Comparison of ENCODE assay signal across 1 cellular context in the genomic region with DNA sequence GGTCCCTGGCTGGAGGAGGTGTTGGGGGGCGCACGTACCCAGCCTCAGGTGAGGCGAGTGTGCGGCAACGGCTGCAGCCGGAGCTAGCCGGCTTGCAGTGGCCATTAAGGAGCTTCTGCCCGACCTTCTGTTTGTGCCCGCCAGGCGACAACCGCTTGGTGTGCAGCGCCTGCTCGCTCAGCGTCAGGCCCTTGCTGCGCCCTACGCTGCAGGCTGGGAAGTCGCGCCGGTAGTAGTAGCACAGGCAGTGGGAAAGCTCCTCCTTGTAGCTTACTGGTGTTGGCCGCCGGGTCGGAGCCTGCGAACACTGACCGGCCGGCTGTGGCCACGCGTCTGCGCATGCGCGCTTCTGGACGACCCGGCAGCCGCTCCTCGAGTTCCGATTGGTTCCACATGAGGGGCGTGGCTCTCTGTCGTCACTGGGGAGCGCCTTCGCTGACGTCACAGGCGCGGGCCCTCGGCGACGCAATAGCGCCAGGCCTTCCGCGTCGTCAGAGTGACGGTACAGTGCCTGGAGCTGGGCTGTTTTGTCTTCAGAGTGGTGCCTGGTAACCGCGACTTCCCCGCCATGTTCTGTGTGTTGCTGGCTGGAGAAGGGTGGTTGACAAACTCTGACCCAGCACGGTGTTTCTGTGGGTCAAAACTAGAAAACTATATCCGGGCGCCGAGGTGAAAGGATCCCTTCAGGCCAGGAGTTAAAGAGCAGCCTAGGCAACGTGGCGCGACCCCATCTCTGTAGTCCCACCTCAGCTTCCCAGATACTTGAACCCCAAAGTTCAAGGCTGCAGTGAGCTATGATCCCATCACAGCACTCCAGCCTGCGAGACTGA.
A peak's percentile ranks its signal among the peaks of the same experiment; 100 is the strongest.
TF ChIP-seq lines count a peak whose summit lies in the region.

No MANE protein-coding gene starts in this region.

TF ChIP-seq in HepG2, 621 proteins besides CTCF, POLR2A, EP300 and RAD21 (continued from another document and continues in another):
- TF ChIP-seq, protein P1, sequence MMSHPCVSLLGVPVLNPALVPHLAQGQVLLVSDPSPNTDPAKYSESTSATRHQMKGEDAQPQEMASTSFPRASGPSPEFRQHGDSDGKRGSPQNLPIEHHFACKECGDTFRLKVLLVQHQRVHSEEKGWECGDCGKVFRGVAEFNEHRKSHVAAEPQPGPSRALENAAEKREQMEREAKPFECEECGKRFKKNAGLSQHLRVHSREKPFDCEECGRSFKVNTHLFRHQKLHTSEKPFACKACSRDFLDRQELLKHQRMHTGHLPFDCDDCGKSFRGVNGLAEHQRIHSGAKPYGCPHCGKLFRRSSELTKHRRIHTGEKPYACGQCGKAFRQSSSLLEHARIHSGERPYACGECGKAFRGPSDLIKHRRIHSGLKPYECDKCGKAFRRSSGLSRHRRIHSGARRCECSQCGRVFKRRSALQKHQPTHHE (CRISPR knock-in tag; IDR thresholded peaks at IDR 0.05; ENCODE audit: borderline replicate concordance): peak; percentile 81
- TF ChIP-seq, protein P2, sequence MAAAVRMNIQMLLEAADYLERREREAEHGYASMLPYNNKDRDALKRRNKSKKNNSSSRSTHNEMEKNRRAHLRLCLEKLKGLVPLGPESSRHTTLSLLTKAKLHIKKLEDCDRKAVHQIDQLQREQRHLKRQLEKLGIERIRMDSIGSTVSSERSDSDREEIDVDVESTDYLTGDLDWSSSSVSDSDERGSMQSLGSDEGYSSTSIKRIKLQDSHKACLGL (CRISPR knock-in tag; IDR thresholded peaks at IDR 0.05): peak; percentile 51; the same call in 1 of the 2 replicates
- TF ChIP-seq NFRKB (IDR thresholded peaks at IDR 0.05) (no peak), CC2D1A (CRISPR knock-in tag; IDR thresholded peaks at IDR 0.05) (no peak), ZSCAN31 (CRISPR knock-in tag; IDR thresholded peaks at IDR 0.05; ENCODE audit: low read depth) (peak; percentile 36; the same call in 1 of the 2 replicates), TGIF2 (CRISPR knock-in tag; IDR thresholded peaks at IDR 0.05) (peak; percentile 27; the same call in 1 of the 2 replicates), ZNF558 (CRISPR knock-in tag; IDR thresholded peaks at IDR 0.05; ENCODE audit: borderline replicate concordance) (no peak), RFXANK (CRISPR knock-in tag; IDR thresholded peaks at IDR 0.05) (0 out of 2 replicates have a peak, but pooled peaks have one; percentile 74), STAG1 (CRISPR knock-in tag; IDR thresholded peaks at IDR 0.05) (0 out of 2 replicates have a peak, but pooled peaks have one; percentile 10), SAP130 (CRISPR knock-in tag; IDR thresholded peaks at IDR 0.05; ENCODE audit: low read depth) (peak; percentile 96), SRSF1 (optimal IDR thresholded peaks at IDR 0.05; ENCODE audit: low read depth, low read length) (peak; percentile 14), RBM39 (IDR thresholded peaks at IDR 0.05; ENCODE audit: low read depth, low read length, poor library complexity, severe bottlenecking) (peak; percentile 69), ZBTB3 (CRISPR knock-in tag; IDR thresholded peaks at IDR 0.05; ENCODE audit: borderline replicate concordance, low read depth) (no peak), ZNF24 (IDR thresholded peaks at IDR 0.05) (no peak), ZC3H4 (CRISPR knock-in tag; IDR thresholded peaks at IDR 0.05; ENCODE audit: borderline replicate concordance) (no peak; the same call in 1 of the 2 replicates), KLF6 (CRISPR knock-in tag; IDR thresholded peaks at IDR 0.05) (peak; percentile 73), PHF8 (CRISPR knock-in tag; IDR thresholded peaks at IDR 0.05) (peak; percentile 94), ZNF780A (CRISPR knock-in tag; IDR thresholded peaks at IDR 0.05) (no peak), RARG (CRISPR knock-in tag; IDR thresholded peaks at IDR 0.05; ENCODE audit: low read depth) (no peak), ZNF674 (CRISPR knock-in tag; IDR thresholded peaks at IDR 0.05; ENCODE audit: low read depth) (no peak), HMG20B (CRISPR knock-in tag; conservative IDR thresholded peaks at IDR 0.05) (no peak), DR1 (CRISPR knock-in tag; IDR thresholded peaks at IDR 0.05) (peak; percentile 79; the same call in 1 of the 2 replicates), ZSCAN22 (CRISPR knock-in tag; IDR thresholded peaks at IDR 0.05) (no peak), FOXJ3 (CRISPR knock-in tag; IDR thresholded peaks at IDR 0.05; ENCODE audit: borderline replicate concordance) (peak; percentile 54; the same call in 1 of the 2 replicates), NR2F6 (IDR thresholded peaks at IDR 0.05) (no peak), NR2F6 (CRISPR knock-in tag; IDR thresholded peaks at IDR 0.05) (peak; percentile 60; the same call in 1 of the 2 replicates), ZNF713 (CRISPR knock-in tag; IDR thresholded peaks at IDR 0.05) (no peak), ZSCAN12 (CRISPR knock-in tag; IDR thresholded peaks at IDR 0.05) (no peak), GLI4 (CRISPR knock-in tag; IDR thresholded peaks at IDR 0.05; ENCODE audit: borderline replicate concordance) (0 out of 2 replicates have a peak, but pooled peaks have one; percentile 28), ARNT (IDR thresholded peaks at IDR 0.05) (no peak), ZFAT (CRISPR knock-in tag; conservative IDR thresholded peaks at IDR 0.05) (peak; percentile 90), NFKB2 (CRISPR knock-in tag; IDR thresholded peaks at IDR 0.05; ENCODE audit: borderline replicate concordance) (peak; percentile 44; the same call in 1 of the 2 replicates), MIER3 (CRISPR knock-in tag; IDR thresholded peaks at IDR 0.05; ENCODE audit: borderline replicate concordance) (peak; percentile 96), BHLHE40 (IDR thresholded peaks at IDR 0.05; ENCODE audit: low read length) (no peak), MTF1 (CRISPR knock-in tag; IDR thresholded peaks at IDR 0.05) (no peak), ZNF572 (CRISPR knock-in tag; IDR thresholded peaks at IDR 0.05) (peak; percentile 94), AHR (CRISPR knock-in tag; IDR thresholded peaks at IDR 0.05) (no peak; the same call in 1 of the 2 replicates)
- TF ChIP-seq, protein P3, sequence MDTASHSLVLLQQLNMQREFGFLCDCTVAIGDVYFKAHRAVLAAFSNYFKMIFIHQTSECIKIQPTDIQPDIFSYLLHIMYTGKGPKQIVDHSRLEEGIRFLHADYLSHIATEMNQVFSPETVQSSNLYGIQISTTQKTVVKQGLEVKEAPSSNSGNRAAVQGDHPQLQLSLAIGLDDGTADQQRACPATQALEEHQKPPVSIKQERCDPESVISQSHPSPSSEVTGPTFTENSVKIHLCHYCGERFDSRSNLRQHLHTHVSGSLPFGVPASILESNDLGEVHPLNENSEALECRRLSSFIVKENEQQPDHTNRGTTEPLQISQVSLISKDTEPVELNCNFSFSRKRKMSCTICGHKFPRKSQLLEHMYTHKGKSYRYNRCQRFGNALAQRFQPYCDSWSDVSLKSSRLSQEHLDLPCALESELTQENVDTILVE (CRISPR knock-in tag; IDR thresholded peaks at IDR 0.05): peak; percentile 91
- TF ChIP-seq, protein P4, sequence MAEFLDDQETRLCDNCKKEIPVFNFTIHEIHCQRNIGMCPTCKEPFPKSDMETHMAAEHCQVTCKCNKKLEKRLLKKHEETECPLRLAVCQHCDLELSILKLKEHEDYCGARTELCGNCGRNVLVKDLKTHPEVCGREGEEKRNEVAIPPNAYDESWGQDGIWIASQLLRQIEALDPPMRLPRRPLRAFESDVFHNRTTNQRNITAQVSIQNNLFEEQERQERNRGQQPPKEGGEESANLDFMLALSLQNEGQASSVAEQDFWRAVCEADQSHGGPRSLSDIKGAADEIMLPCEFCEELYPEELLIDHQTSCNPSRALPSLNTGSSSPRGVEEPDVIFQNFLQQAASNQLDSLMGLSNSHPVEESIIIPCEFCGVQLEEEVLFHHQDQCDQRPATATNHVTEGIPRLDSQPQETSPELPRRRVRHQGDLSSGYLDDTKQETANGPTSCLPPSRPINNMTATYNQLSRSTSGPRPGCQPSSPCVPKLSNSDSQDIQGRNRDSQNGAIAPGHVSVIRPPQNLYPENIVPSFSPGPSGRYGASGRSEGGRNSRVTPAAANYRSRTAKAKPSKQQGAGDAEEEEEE (CRISPR knock-in tag; IDR thresholded peaks at IDR 0.05; ENCODE audit: borderline replicate concordance): no peak
- TF ChIP-seq, protein P5, sequence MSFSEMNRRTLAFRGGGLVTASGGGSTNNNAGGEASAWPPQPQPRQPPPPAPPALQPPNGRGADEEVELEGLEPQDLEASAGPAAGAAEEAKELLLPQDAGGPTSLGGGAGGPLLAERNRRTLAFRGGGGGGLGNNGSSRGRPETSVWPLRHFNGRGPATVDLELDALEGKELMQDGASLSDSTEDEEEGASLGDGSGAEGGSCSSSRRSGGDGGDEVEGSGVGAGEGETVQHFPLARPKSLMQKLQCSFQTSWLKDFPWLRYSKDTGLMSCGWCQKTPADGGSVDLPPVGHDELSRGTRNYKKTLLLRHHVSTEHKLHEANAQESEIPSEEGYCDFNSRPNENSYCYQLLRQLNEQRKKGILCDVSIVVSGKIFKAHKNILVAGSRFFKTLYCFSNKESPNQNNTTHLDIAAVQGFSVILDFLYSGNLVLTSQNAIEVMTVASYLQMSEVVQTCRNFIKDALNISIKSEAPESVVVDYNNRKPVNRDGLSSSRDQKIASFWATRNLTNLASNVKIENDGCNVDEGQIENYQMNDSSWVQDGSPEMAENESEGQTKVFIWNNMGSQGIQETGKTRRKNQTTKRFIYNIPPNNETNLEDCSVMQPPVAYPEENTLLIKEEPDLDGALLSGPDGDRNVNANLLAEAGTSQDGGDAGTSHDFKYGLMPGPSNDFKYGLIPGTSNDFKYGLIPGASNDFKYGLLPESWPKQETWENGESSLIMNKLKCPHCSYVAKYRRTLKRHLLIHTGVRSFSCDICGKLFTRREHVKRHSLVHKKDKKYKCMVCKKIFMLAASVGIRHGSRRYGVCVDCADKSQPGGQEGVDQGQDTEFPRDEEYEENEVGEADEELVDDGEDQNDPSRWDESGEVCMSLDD (CRISPR knock-in tag; IDR thresholded peaks at IDR 0.05; ENCODE audit: borderline replicate concordance): peak; percentile 17; the same call in 1 of the 2 replicates
- TF ChIP-seq, protein P6, sequence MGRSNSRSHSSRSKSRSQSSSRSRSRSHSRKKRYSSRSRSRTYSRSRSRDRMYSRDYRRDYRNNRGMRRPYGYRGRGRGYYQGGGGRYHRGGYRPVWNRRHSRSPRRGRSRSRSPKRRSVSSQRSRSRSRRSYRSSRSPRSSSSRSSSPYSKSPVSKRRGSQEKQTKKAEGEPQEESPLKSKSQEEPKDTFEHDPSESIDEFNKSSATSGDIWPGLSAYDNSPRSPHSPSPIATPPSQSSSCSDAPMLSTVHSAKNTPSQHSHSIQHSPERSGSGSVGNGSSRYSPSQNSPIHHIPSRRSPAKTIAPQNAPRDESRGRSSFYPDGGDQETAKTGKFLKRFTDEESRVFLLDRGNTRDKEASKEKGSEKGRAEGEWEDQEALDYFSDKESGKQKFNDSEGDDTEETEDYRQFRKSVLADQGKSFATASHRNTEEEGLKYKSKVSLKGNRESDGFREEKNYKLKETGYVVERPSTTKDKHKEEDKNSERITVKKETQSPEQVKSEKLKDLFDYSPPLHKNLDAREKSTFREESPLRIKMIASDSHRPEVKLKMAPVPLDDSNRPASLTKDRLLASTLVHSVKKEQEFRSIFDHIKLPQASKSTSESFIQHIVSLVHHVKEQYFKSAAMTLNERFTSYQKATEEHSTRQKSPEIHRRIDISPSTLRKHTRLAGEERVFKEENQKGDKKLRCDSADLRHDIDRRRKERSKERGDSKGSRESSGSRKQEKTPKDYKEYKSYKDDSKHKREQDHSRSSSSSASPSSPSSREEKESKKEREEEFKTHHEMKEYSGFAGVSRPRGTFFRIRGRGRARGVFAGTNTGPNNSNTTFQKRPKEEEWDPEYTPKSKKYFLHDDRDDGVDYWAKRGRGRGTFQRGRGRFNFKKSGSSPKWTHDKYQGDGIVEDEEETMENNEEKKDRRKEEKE (IDR thresholded peaks at IDR 0.05): no peak
- TF ChIP-seq, protein P7, sequence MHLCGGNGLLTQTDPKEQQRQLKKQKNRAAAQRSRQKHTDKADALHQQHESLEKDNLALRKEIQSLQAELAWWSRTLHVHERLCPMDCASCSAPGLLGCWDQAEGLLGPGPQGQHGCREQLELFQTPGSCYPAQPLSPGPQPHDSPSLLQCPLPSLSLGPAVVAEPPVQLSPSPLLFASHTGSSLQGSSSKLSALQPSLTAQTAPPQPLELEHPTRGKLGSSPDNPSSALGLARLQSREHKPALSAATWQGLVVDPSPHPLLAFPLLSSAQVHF (CRISPR knock-in tag; IDR thresholded peaks at IDR 0.05): no peak
- TF ChIP-seq, protein P8, sequence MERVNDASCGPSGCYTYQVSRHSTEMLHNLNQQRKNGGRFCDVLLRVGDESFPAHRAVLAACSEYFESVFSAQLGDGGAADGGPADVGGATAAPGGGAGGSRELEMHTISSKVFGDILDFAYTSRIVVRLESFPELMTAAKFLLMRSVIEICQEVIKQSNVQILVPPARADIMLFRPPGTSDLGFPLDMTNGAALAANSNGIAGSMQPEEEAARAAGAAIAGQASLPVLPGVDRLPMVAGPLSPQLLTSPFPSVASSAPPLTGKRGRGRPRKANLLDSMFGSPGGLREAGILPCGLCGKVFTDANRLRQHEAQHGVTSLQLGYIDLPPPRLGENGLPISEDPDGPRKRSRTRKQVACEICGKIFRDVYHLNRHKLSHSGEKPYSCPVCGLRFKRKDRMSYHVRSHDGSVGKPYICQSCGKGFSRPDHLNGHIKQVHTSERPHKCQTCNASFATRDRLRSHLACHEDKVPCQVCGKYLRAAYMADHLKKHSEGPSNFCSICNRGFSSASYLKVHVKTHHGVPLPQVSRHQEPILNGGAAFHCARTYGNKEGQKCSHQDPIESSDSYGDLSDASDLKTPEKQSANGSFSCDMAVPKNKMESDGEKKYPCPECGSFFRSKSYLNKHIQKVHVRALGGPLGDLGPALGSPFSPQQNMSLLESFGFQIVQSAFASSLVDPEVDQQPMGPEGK (CRISPR knock-in tag; IDR thresholded peaks at IDR 0.05): no peak; the same call in none of the 2 replicates
- TF ChIP-seq, protein P9, sequence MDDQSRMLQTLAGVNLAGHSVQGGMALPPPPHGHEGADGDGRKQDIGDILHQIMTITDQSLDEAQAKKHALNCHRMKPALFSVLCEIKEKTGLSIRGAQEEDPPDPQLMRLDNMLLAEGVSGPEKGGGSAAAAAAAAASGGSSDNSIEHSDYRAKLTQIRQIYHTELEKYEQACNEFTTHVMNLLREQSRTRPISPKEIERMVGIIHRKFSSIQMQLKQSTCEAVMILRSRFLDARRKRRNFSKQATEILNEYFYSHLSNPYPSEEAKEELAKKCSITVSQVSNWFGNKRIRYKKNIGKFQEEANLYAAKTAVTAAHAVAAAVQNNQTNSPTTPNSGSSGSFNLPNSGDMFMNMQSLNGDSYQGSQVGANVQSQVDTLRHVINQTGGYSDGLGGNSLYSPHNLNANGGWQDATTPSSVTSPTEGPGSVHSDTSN (CRISPR knock-in tag; IDR thresholded peaks at IDR 0.05; ENCODE audit: borderline replicate concordance): 0 out of 2 replicates have a peak, but pooled peaks have one; percentile 1
- TF ChIP-seq, protein P10, sequence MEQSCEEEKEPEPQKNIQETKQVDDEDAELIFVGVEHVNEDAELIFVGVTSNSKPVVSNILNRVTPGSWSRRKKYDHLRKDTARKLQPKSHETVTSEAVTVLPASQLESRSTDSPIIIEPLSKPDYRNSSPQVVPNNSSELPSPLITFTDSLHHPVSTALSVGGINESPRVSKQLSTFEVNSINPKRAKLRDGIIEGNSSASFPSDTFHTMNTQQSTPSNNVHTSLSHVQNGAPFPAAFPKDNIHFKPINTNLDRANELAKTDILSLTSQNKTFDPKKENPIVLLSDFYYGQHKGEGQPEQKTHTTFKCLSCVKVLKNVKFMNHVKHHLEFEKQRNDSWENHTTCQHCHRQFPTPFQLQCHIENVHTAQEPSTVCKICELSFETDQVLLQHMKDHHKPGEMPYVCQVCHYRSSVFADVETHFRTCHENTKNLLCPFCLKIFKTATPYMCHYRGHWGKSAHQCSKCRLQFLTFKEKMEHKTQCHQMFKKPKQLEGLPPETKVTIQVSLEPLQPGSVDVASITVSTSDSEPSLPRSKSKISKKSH (CRISPR knock-in tag; IDR thresholded peaks at IDR 0.05; ENCODE audit: borderline replicate concordance): no peak
